8 cellular contexts compared by ENCODE assay signal in genomic region chr15:64162869-64163661, GRCh38. TPM values are rescaled to one million over a fixed set of nuclear protein-coding genes. Genes with fewer than 3 reads are reported as not detected.
DNase-seq lines count a peak whose midpoint lies in the region; ATAC-seq, FAIRE-seq and TF ChIP-seq lines count a peak whose summit lies in the region.

TSS of gene PPIB (minus strand) at chr15:64163022. CDS start at chr15:64162986, 36 bp downstream.

- H3K4me2 ChIP-seq in keratinocyte (ENCODE audit: control insufficient read depth, extremely low read depth, insufficient read depth, low read depth, low read length): peak within 1 kb of the TSS; percentile 100

- peaks cover 2% of the 10 kb centered on the region for H3K9me1 ChIP-seq in keratinocyte (ENCODE audit: control insufficient read depth, extremely low read depth, insufficient read depth, low read length)

- peak within 1 kb of the TSS; percentile 78 for H3K4me3 Mint-ChIP-seq in central memory CD8-positive, alpha-beta T cell

- H3K27ac ChIP-seq in keratinocyte (ENCODE audit: control insufficient read depth, insufficient read depth, low read length): peak within 1 kb of the TSS; percentile 92

- H3K4me1 ChIP-seq in keratinocyte (ENCODE audit: control insufficient read depth, extremely low read depth, insufficient read depth, low read length): peaks cover 25% of the 10 kb centered on the region

- peaks cover 33% of the 10 kb centered on the region for H3K36me3 Mint-ChIP-seq in central memory CD8-positive, alpha-beta T cell (ENCODE audit: insufficient read depth)

- no peaks in the 10 kb centered on the region for H3K9me3 ChIP-seq in keratinocyte (ENCODE audit: control insufficient read depth, low read depth, low read length)

- dilution Hi-C loops in keratinocyte (cut with MboI; ENCODE audit: extremely low pct_ligation_motif_present, low sequenced_read_pairs): no loop called here

- FAIRE-seq in keratinocyte (lab: Jason Lieb, UNC): no peak

- peaks cover 9% of the 10 kb centered on the region for H4K20me1 ChIP-seq in keratinocyte (ENCODE audit: control insufficient read depth, extremely low read depth, insufficient read depth, low read length)

- H3K9me3 Mint-ChIP-seq in central memory CD8-positive, alpha-beta T cell: no peaks in the 10 kb centered on the region

- H3K27me3 ChIP-seq in keratinocyte (ENCODE audit: control insufficient read depth, extremely low read depth, insufficient read depth, low read length): no peaks in the 10 kb centered on the region

- H2AFZ ChIP-seq in keratinocyte (ENCODE audit: control insufficient read depth, low read length): peak within 1 kb of the TSS; percentile 68

- H3K27me3 Mint-ChIP-seq in central memory CD8-positive, alpha-beta T cell: no peaks in the 10 kb centered on the region

- peak; percentile 40 to 75 (median 60) for TF ChIP-seq CTCF in keratinocyte (optimal IDR thresholded peaks at IDR 0.05 in 1 of 3, IDR thresholded peaks at IDR 0.05 in 1 of 3, conservative IDR thresholded peaks at IDR 0.05 in 1 of 3; ENCODE audit: extremely low read depth in 1 of 3, insufficient read depth in 2 of 3, low read length in 3 of 3)

- ATAC-seq in GM19025 (IDR thresholded peaks at IDR 0.05; ENCODE audit: low read depth, unreplicated experiment) (peak; percentile 89), HG03342 (IDR thresholded peaks at IDR 0.05; ENCODE audit: unreplicated experiment) (peak; percentile 87)
- peak; percentile 96 for ATAC-seq in central memory CD8-positive, alpha-beta T cell (replicated peaks; ENCODE audit: extremely low read depth, poor library complexity, severe bottlenecking)

- peaks cover 37% of the 10 kb centered on the region for H3K79me2 ChIP-seq in keratinocyte (ENCODE audit: control insufficient read depth, insufficient read depth, low read length)

- peak within 1 kb of the TSS; percentile 95 for H3K9ac ChIP-seq in keratinocyte (ENCODE audit: control insufficient read depth, extremely low read depth, insufficient read depth, low read length)

- H3K4me1 Mint-ChIP-seq in central memory CD8-positive, alpha-beta T cell: peaks cover 28% of the 10 kb centered on the region

- peak within 1 kb of the TSS; percentile 76 to 99 (median 99) for H3K4me3 ChIP-seq in keratinocyte (ENCODE audit: control insufficient read depth in 2 of 3, extremely low read depth in 1 of 3, insufficient read depth in 2 of 3, low read depth in 1 of 3, low read length in 3 of 3)

- peak within 1 kb of the TSS; percentile 87 for H3K27ac Mint-ChIP-seq in central memory CD8-positive, alpha-beta T cell (ENCODE audit: low read depth)

- peaks cover 21 to 31% of the 10 kb centered on the region in 2 experiments for H3K36me3 ChIP-seq in keratinocyte (ENCODE audit: control insufficient read depth in 2 of 2, extremely low read depth in 1 of 2, insufficient read depth in 2 of 2, low read length in 2 of 2)

- DNase-seq in AG20443 (ENCODE audit: low spot score): peak; percentile 98
- DNase-seq in NCI-H345 treated with DMSO at 0.1 percent for 48 hours (lab: John Stamatoyannopoulos, UW; ENCODE audit: unreplicated experiment): peak; percentile 76
- peak; percentile 95 for DNase-seq in activated CD4-positive, CD25-positive, alpha-beta regulatory T cell treated with anti-CD3 and anti-CD28 coated beads, Interleukin-2, amount 50 U/mL, for 16 hours (ENCODE audit: low read depth, low spot score)
- peak; percentile 91 to 94 for DNase-seq in central memory CD8-positive, alpha-beta T cell (ENCODE audit: low spot score in 2 of 2)
- DNase-seq in keratinocyte (ENCODE audit: low read depth, low spot score): peak; percentile 74
- DNase-seq in stimulated activated CD4-positive, alpha-beta T cell treated with anti-CD3 and anti-CD28 coated beads, Interleukin-15, amount 100 ng/mL, for 1 hour (ENCODE audit: low read depth in 1 of 2, low spot score in 1 of 2): peak; percentile 95 to 96

RNA-seq across cellular contexts. Expression of gene PPIB, which starts in this region (rescaled TPM):
- 544 to 757 TPM (median 555 TPM) in 3 replicates for polyA plus RNA-seq in keratinocyte
- 374 TPM for polyA plus RNA-seq in keratinocyte (2011; ENCODE audit: low read depth)
- polyA plus RNA-seq in keratinocyte (2011; cell fraction: cytosol; rRNA removed): 389 and 522 TPM in 2 replicates
- polyA plus RNA-seq in keratinocyte (2011; cell fraction: nucleus; rRNA removed): 407 and 418 TPM in 2 replicates
- 328 and 691 TPM in 2 replicates for polyA plus RNA-seq in keratinocyte (2012; ENCODE audit: low replicate concordance)
- 288 to 515 TPM (median 299 TPM) in 3 replicates for polyA minus RNA-seq in keratinocyte
- polyA minus RNA-seq in keratinocyte (2011; cell fraction: cytosol; rRNA and poly(A)+ RNA removed): 329 TPM
- 98.9 and 126 TPM in 2 replicates for polyA minus RNA-seq in keratinocyte (2011; cell fraction: nucleus; rRNA and poly(A)+ RNA removed)

Comparison
In these comparisons a context has a peak if more than half of its experiments do, and no peak if none do; other contexts are left out.
1. Peak in every context shown above with its lines: DNase-seq, ATAC-seq, H3K4me3 ChIP-seq and H3K27ac ChIP-seq.